Comparison of ENCODE assay signal across 11 cellular contexts in the genomic region with DNA sequence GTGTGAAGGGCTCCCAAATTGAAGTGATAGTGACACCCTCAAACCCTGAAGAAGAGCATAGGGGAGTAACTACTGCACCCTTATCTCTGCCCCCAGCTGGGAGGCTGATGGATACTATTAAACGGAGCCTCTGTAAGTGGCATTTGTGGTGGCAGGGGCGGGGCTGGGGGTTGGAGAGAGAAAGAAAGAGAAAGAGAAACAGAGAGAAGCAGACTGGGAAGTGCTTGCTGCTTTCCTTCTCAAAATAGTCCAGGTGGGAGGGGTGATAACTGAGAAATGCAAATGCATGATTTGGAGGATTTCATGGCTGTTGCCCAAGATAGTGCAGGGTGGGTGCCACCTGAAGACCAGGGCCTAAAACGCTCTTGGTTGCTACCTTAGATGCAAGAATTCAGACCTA.
DNase-seq lines count a peak whose midpoint lies in the region; ATAC-seq and TF ChIP-seq lines count a peak whose summit lies in the region.
"Had no signal": no experiment of that assay in that cellular context is flagged by ENCODE, and none has a peak within 500 bp of the region (broad histone marks: within the 10 kb centered on the region; RNA-seq: fewer than 3 reads in every experiment).

No MANE protein-coding gene starts in this region.

- ATAC-seq in GM18858 (IDR thresholded peaks at IDR 0.05; ENCODE audit: unreplicated experiment) (peak; percentile 91), HG02840 (IDR thresholded peaks at IDR 0.05; ENCODE audit: low FRiP score, unreplicated experiment) (peak; percentile 82), T-cell (replicated peaks in 1 of 4) (peak; percentile 34 to 62 (median 54)), mucosa of descending colon (peak; percentile 55), esophagus mucosa (no peak)
- ATAC-seq: HCT116 had no signal

- H3K18ac ChIP-seq in mesenchymal stem cell (ENCODE audit: low read depth in 1 of 2, low read length in 2 of 2) = no peak overlapping the region

- no peak overlapping the region for H2BK120ac ChIP-seq in mesenchymal stem cell (ENCODE audit: low read depth, low read length)

- H3K36me3 Mint-ChIP-seq in T-cell = no peaks in the 10 kb centered on the region
- H3K36me3 Mint-ChIP-seq: brain had no signal

- H3K4me1 Mint-ChIP-seq in T-cell = peaks cover 58% of the 10 kb centered on the region in 3 donors

- H3K4me1 ChIP-seq in mucosa of descending colon (ENCODE audit: low read depth) (no peaks in the 10 kb centered on the region), mesenchymal stem cell (ENCODE audit: control insufficient read depth, insufficient read depth, low read depth, low read length) (peaks cover 1% of the 10 kb centered on the region)

- no peak overlapping the region for H3K4ac ChIP-seq in mesenchymal stem cell (ENCODE audit: low read depth in 1 of 2, low read length in 2 of 2)

- H3K9me3 ChIP-seq in mucosa of descending colon = peaks cover 8% of the 10 kb centered on the region
- H3K9me3 ChIP-seq in mesenchymal stem cell (ENCODE audit: control insufficient read depth, low read length) = peaks cover 6% of the 10 kb centered on the region
- H3K9me3 ChIP-seq: neutrophil had no signal

- no peak overlapping the region for H3K14ac ChIP-seq in mesenchymal stem cell (ENCODE audit: low read length in 2 of 2)

- no peak overlapping the region for H3K4me2 ChIP-seq in mesenchymal stem cell (ENCODE audit: low read length, poor library complexity, severe bottlenecking)

- no peak overlapping the region for H2BK15ac ChIP-seq in mesenchymal stem cell (ENCODE audit: low read depth, poor library complexity, severe bottlenecking)

- H3K36me3 ChIP-seq in mucosa of descending colon (ENCODE audit: low read depth) (no peaks in the 10 kb centered on the region), mesenchymal stem cell (ENCODE audit: control insufficient read depth in 1 of 2, insufficient read depth in 2 of 2, low read depth in 1 of 2, low read length in 2 of 2) (no peaks in the 10 kb centered on the region)
- H3K36me3 ChIP-seq: neutrophil had no signal

- no peak overlapping the region for H2AK5ac ChIP-seq in mesenchymal stem cell (ENCODE audit: low read length, severe bottlenecking)

- intact Hi-C loops in mucosa of descending colon (cut with DNase I, micrococcal nuclease) = no loop called here

- DNase-seq in T-cell (peak in 28 of 34 experiments; percentile 10 to 51 (median 26)), mucosa of descending colon (peak in 2 of 3 donors; percentile 33 to 39), mesenchymal stem cell (no peak), CD1c-positive myeloid dendritic cell (ENCODE audit: extremely low spot score) (no peak), H4 (ENCODE audit: low spot score) (no peak)

- no peak overlapping the region for H2AFZ ChIP-seq in mesenchymal stem cell (ENCODE audit: low read depth, low read length)

- H4K8ac ChIP-seq in mesenchymal stem cell (ENCODE audit: low read length) = no peak overlapping the region

- peaks cover 28 to 43% of the 10 kb centered on the region in 2 experiments for H3K27me3 ChIP-seq in mesenchymal stem cell (ENCODE audit: control insufficient read depth in 1 of 2, insufficient read depth in 1 of 2, low read length in 2 of 2)

- peak overlapping the region; percentile 5 to 57 (median 47) for H3K4me3 Mint-ChIP-seq in T-cell
- H3K4me3 Mint-ChIP-seq: brain had no signal

- CTCF ChIA-PET in T-cell (lab: Charles Lee) = no interaction called here

- no peak for TF ChIP-seq CTCF in mucosa of descending colon (IDR thresholded peaks at IDR 0.05)

- no peak overlapping the region for H4K91ac ChIP-seq in mesenchymal stem cell (ENCODE audit: low read length)

- no peak overlapping the region for H3K23ac ChIP-seq in mesenchymal stem cell (ENCODE audit: low read length in 2 of 2)

- no peak overlapping the region for H2BK12ac ChIP-seq in mesenchymal stem cell (ENCODE audit: low read length in 2 of 2)

- no peak overlapping the region for H2BK5ac ChIP-seq in mesenchymal stem cell (ENCODE audit: low read depth, low read length, poor library complexity, severe bottlenecking)

- H3K4me3 ChIP-seq in mucosa of descending colon (no peak overlapping the region), mesenchymal stem cell (ENCODE audit: insufficient read depth in 1 of 2, low read depth in 1 of 2, low read length in 2 of 2) (no peak overlapping the region)

- peak overlapping the region; percentile 83 to 87 for H3K27ac Mint-ChIP-seq in T-cell
- H3K27ac Mint-ChIP-seq: brain had no signal

- no peak overlapping the region for H3K27ac ChIP-seq in mesenchymal stem cell (ENCODE audit: low read length, poor library complexity, severe bottlenecking)
- H3K27ac ChIP-seq: neutrophil had no signal

- H3K79me1 ChIP-seq in mesenchymal stem cell (replicated peaks; ENCODE audit: low read length, poor library complexity, severe bottlenecking) = no peaks in the 10 kb centered on the region

- H3K9me3 Mint-ChIP-seq in T-cell = no peaks in the 10 kb centered on the region

- H3K9ac ChIP-seq in mesenchymal stem cell (ENCODE audit: low read length) = no peak overlapping the region

- no peaks in the 10 kb centered on the region for H3K27me3 Mint-ChIP-seq in T-cell

- POLR2A ChIA-PET in T-cell (lab: Charles Lee) = no interaction called here

- 65% methylated on average over 3 of the region's 3 CpGs for WGBS in mesenchymal stem cell

Comparison
In these comparisons a context has a peak if more than half of its experiments do, and no peak if none do; other contexts are left out.
1. DNase-seq: peak in T-cell (28 of 34) and mucosa of descending colon (2 of 3); none in mesenchymal stem cell (single experiment), CD1c-positive myeloid dendritic cell (single experiment) and H4 (single experiment).